ENCODE assay signal across 18 cellular contexts in genomic region chr21:44496900-44497550, GRCh38. TPM values are rescaled to one million over a fixed set of nuclear protein-coding genes. Genes with fewer than 3 reads are reported as not detected.
DNase-seq lines count a peak whose midpoint lies in the region; ATAC-seq, FAIRE-seq and TF ChIP-seq lines count a peak whose summit lies in the region.
"Had no signal": no experiment of that assay in that cellular context is flagged by ENCODE, and none has a peak within 500 bp of the region (broad histone marks: within the 10 kb centered on the region; RNA-seq: fewer than 3 reads in every experiment).

No MANE protein-coding gene starts in this region.

- H3K4me3 ChIP-seq in astrocyte (ENCODE audit: insufficient read depth, low read depth, low read length) (no peak overlapping the region), neural cell (ENCODE audit: low read length) (peak overlapping the region; percentile 3), spleen (no peak overlapping the region), PC-3 (ENCODE audit: low read length) (no peak overlapping the region)
- H3K4me3 ChIP-seq: MG63, tibial artery had no signal

- H3K9me3 ChIP-seq in astrocyte (ENCODE audit: insufficient read depth, low read depth, low read length), result peaks cover 15% of the 10 kb centered on the region
- H3K9me3 ChIP-seq in neural cell (ENCODE audit: low read length), result no peaks in the 10 kb centered on the region
- peaks cover 0 to 21% (median 19%) of the 10 kb centered on the region in 8 donors for H3K9me3 ChIP-seq in spleen
- H3K9me3 ChIP-seq in PC-3 (ENCODE audit: low read length), result peaks cover 16% of the 10 kb centered on the region

- H3K4me2 ChIP-seq in astrocyte (ENCODE audit: low read length) (no peak overlapping the region), neural cell (ENCODE audit: low read length) (no peak overlapping the region), PC-3 (ENCODE audit: low read length) (no peak overlapping the region)

- H3K9ac ChIP-seq in astrocyte (ENCODE audit: low read length) (no peak overlapping the region), neural cell (ENCODE audit: low read length) (peak overlapping the region; percentile 44), PC-3 (ENCODE audit: low read length) (no peak overlapping the region)

- H4K20me1 ChIP-seq in astrocyte (ENCODE audit: insufficient read depth, low read length), result no peaks in the 10 kb centered on the region
- H4K20me1 ChIP-seq in neural cell (ENCODE audit: insufficient read depth), result no peaks in the 10 kb centered on the region
- no peaks in the 10 kb centered on the region for H4K20me1 ChIP-seq in PC-3 (ENCODE audit: low read length)

- peaks cover 7% of the 10 kb centered on the region for H3K36me3 Mint-ChIP-seq in astrocyte (ENCODE audit: low read depth, unreplicated experiment)

- H3K4me1 ChIP-seq in astrocyte (ENCODE audit: insufficient read depth, low read length) (no peaks in the 10 kb centered on the region), spleen (peaks cover 0 to 17% (median 2%) of the 10 kb centered on the region in 6 donors), PC-3 (ENCODE audit: insufficient read depth, low read length) (no peaks in the 10 kb centered on the region)
- H3K4me1 ChIP-seq: tibial artery had no signal

- no peak for ATAC-seq in HG03045 (IDR thresholded peaks at IDR 0.05; ENCODE audit: unreplicated experiment)
- no peak for ATAC-seq in GM21576 (IDR thresholded peaks at IDR 0.05; ENCODE audit: unreplicated experiment)
- no peak for ATAC-seq in PC-3

- BruUV-seq in PC-3 (replicated peaks; lab: Mats Ljungman, UMichigan), result no TSS peak

- H3K9me2 ChIP-seq in neural cell (ENCODE audit: insufficient read depth, low read length) (no peaks in the 10 kb centered on the region), PC-3 (replicated peaks; ENCODE audit: low read length) (no peaks in the 10 kb centered on the region)

- TF ChIP-seq CTCF in astrocyte (IDR thresholded peaks at IDR 0.05; ENCODE audit: insufficient read depth, low read depth, low read length) (no peak), neural cell (IDR thresholded peaks at IDR 0.05; ENCODE audit: poor library complexity, severe bottlenecking) (no peak), spleen (IDR thresholded peaks at IDR 0.05 in 8 of 11, conservative IDR thresholded peaks at IDR 0.05 in 3 of 11) (no peak), PC-3 (conservative IDR thresholded peaks at IDR 0.05; ENCODE audit: low read depth, low read length) (no peak)

- intact Hi-C loops in spleen (cut with DNase I; ENCODE audit: low total_unique reads) (no loop called here), PC-3 (cut with micrococcal nuclease) (no loop called here)

- H3K36me3 ChIP-seq in astrocyte (ENCODE audit: insufficient read depth, low read length) (no peaks in the 10 kb centered on the region), neural cell (ENCODE audit: insufficient read depth, low read length) (no peaks in the 10 kb centered on the region), spleen (no peaks in the 10 kb centered on the region), PC-3 (ENCODE audit: low read depth, low read length) (no peaks in the 10 kb centered on the region)
- H3K36me3 ChIP-seq: MG63 had no signal

- no peak for TF ChIP-seq RAD21 in neural cell (conservative IDR thresholded peaks at IDR 0.05)

- no peak for TF ChIP-seq POLR2A in spleen (IDR thresholded peaks at IDR 0.05)

- no peak for FAIRE-seq in astrocyte (lab: Jason Lieb, UNC)

- H2AFZ ChIP-seq in astrocyte (ENCODE audit: low read depth, low read length), result no peak overlapping the region
- peak overlapping the region; percentile 33 for H2AFZ ChIP-seq in neural cell (ENCODE audit: low read depth, low read length)
- H2AFZ ChIP-seq in PC-3 (ENCODE audit: low read length), result no peak overlapping the region

- H3K79me2 ChIP-seq in astrocyte (ENCODE audit: insufficient read depth, low read length), result no peaks in the 10 kb centered on the region
- H3K79me2 ChIP-seq in neural cell (replicated peaks; ENCODE audit: insufficient read depth, low read length), result no peaks in the 10 kb centered on the region
- H3K79me2 ChIP-seq in PC-3 (ENCODE audit: low read length), result no peaks in the 10 kb centered on the region

- H3K27me3 ChIP-seq in astrocyte (ENCODE audit: insufficient read depth, low read length) (peaks cover 5% of the 10 kb centered on the region), neural cell (ENCODE audit: insufficient read depth, low read depth, low read length) (no peaks in the 10 kb centered on the region), spleen (replicated peaks in 1 of 7) (peaks cover 0 to 47% (median 0%) of the 10 kb centered on the region in 7 donors), PC-3 (ENCODE audit: low read length) (peaks cover 35% of the 10 kb centered on the region)
- H3K27me3 ChIP-seq: MG63 had no signal

- WGBS in spleen, 5 donors, result 60 to 77% (median 68%) methylated on average over 14 of the region's 14 CpGs

- H3K4me1 Mint-ChIP-seq in astrocyte (ENCODE audit: low read depth, unreplicated experiment), result no peaks in the 10 kb centered on the region

- DNase-seq in COLO668 (lab: John Stamatoyannopoulos, UW; ENCODE audit: unreplicated experiment), result peak; percentile 48
- peak; percentile 33 for DNase-seq in NCI-H128 (lab: John Stamatoyannopoulos, UW; ENCODE audit: unreplicated experiment)
- DNase-seq in astrocyte (ENCODE audit: low read depth), result no peak
- DNase-seq in spleen, result no peak
- DNase-seq in PC-3, result no peak
- DNase-seq: activated CD4-positive, alpha-beta T cell treated with anti-CD3 and anti-CD28 coated beads, Interleukin-2, amount 50 U/mL, for 48 hours; effector CD8-positive, alpha-beta T cell; MG63; SIG-M5 had no signal

- no peaks in the 10 kb centered on the region for H3F3A ChIP-seq in neural cell (ENCODE audit: insufficient read depth, low read length, poor library complexity, severe bottlenecking)
- no peaks in the 10 kb centered on the region for H3F3A ChIP-seq in PC-3 (ENCODE audit: low read length, unreplicated experiment)

- no peak overlapping the region for H3K4me3 Mint-ChIP-seq in astrocyte (ENCODE audit: unreplicated experiment)
- H3K4me3 Mint-ChIP-seq: mesothelial cell of epicardium had no signal

- peaks cover 23% of the 10 kb centered on the region for H3K27me3 Mint-ChIP-seq in astrocyte (ENCODE audit: low read depth, unreplicated experiment)

- H3K27ac Mint-ChIP-seq in astrocyte (ENCODE audit: unreplicated experiment), result peak overlapping the region; percentile 23
- H3K27ac Mint-ChIP-seq: mesothelial cell of epicardium had no signal

- no peak for TF ChIP-seq EP300 in neural cell (conservative IDR thresholded peaks at IDR 0.05; ENCODE audit: poor library complexity, severe bottlenecking)

- no peak overlapping the region for H3K27ac ChIP-seq in astrocyte (ENCODE audit: low read depth, low read length)
- peak overlapping the region; percentile 60 for H3K27ac ChIP-seq in neural cell (ENCODE audit: low read length)
- H3K27ac ChIP-seq in spleen, result peak overlapping the region in 1 of 8 donors; percentile 11
- H3K27ac ChIP-seq in PC-3 (ENCODE audit: low read length), result no peak overlapping the region
- H3K27ac ChIP-seq: tibial artery had no signal

- POLR2A ChIA-PET in PC-3 (lab: Charles Lee; ENCODE audit: unreplicated experiment), result no interaction called here

- H3K9me3 Mint-ChIP-seq in astrocyte (ENCODE audit: unreplicated experiment), result peaks cover 25% of the 10 kb centered on the region

- CTCF ChIA-PET in PC-3 (lab: Charles Lee), result no interaction called here

TF ChIP-seq in neural cell, 6 proteins besides CTCF, POLR2A, EP300 and RAD21:
- TF ChIP-seq POLR2AphosphoS5 (IDR thresholded peaks at IDR 0.05) (no peak), MXI1 (conservative IDR thresholded peaks at IDR 0.05; ENCODE audit: poor library complexity, severe bottlenecking) (no peak), TAF1 (IDR thresholded peaks at IDR 0.05; ENCODE audit: low read depth) (no peak), SMC3 (conservative IDR thresholded peaks at IDR 0.05; ENCODE audit: poor library complexity) (no peak), EZH2 (IDR thresholded peaks at IDR 0.05; ENCODE audit: borderline replicate concordance, insufficient read depth, low read length, poor library complexity, severe bottlenecking) (no peak)

RNA-seq across cellular contexts. Expression of gene LRRC3, which starts 41.7 kb away (rescaled TPM):
- total RNA-seq in astrocyte, result 5.2 and 5.6 TPM in 2 replicates
- polyA plus RNA-seq in neural cell, result 3.8 and 5.0 TPM in 2 replicates
- polyA minus RNA-seq in neural cell, result 13.1 and 14.0 TPM in 2 replicates
- 1 to 10 TPM; 1.3 to 4.9 (median 3.4) TPM for total RNA-seq in spleen
- under 1 TPM; 0.24 to 0.86 (median 0.26) TPM for polyA plus RNA-seq in spleen
- 3.1 and 4.1 TPM in 2 replicates for total RNA-seq in PC-3 (2014; rRNA removed)

RNA-seq across cellular contexts. Expression of gene KRTAP10-1, which starts 43.0 kb away (rescaled TPM):
- total RNA-seq in astrocyte (not detected in 2 replicates), spleen (not detected), PC-3 (2014; rRNA removed) (not detected in 2 replicates)
- polyA plus RNA-seq in neural cell (not detected in 2 replicates), spleen (not detected)
- not detected in 2 replicates for polyA minus RNA-seq in neural cell
- total RNA-seq: aorta, fibroblast of villous mesenchyme, HT-29, mesothelial cell of epicardium, posterior vena cava had no signal
- polyA plus RNA-seq: aorta had no signal

RNA-seq across cellular contexts. Expression of gene KRTAP10-2, which starts 54.3 kb away (rescaled TPM):
- total RNA-seq in astrocyte (not detected in 2 replicates), spleen (not detected), PC-3 (2014; rRNA removed) (not detected in 2 replicates)
- polyA plus RNA-seq in neural cell (not detected in 2 replicates), spleen (not detected)
- not detected in 2 replicates for polyA minus RNA-seq in neural cell
- total RNA-seq: aorta, fibroblast of villous mesenchyme, HT-29, mesothelial cell of epicardium, posterior vena cava had no signal
- polyA plus RNA-seq: aorta had no signal

Comparison
In these comparisons a context has a peak if more than half of its experiments do, and no peak if none do; other contexts are left out.
1. DNase-seq: peak in COLO668 (single experiment) and NCI-H128 (single experiment); none in astrocyte (single experiment), spleen (single experiment) and PC-3 (single experiment).